Comparison of ENCODE assay signal across 8 cellular contexts in genomic region chr6:43171284-43172126, GRCh38. TPM values are rescaled to one million over a fixed set of nuclear protein-coding genes. Genes with fewer than 3 reads are reported as not detected.
DNase-seq lines count a peak whose midpoint lies in the region; ATAC-seq and TF ChIP-seq lines count a peak whose summit lies in the region.

No MANE protein-coding gene starts in this region.

- peaks cover 42% of the 10 kb centered on the region for H3K36me3 ChIP-seq in DOHH2 (ENCODE audit: control insufficient read depth, low read length)
- H3K36me3 ChIP-seq in prostate gland, result peaks cover 0 to 8% of the 10 kb centered on the region in 2 donors

- DNase-seq in activated T-cell treated with anti-CD3 and anti-CD28 coated beads, Interleukin-2, amount 50 U/mL, for 24 hours, result peak; percentile 71
- DNase-seq in fibroblast of the aortic adventitia (ENCODE audit: low read depth) (no peak), prostate gland (ENCODE audit: low spot score) (no peak), NCI-H774 (lab: John Stamatoyannopoulos, UW) (no peak), OCI-M1 (lab: John Stamatoyannopoulos, UW) (no peak)

- peak overlapping the region; percentile 46 for H3K27ac ChIP-seq in DOHH2 (ENCODE audit: low read depth, low read length)
- H3K27ac ChIP-seq in prostate gland, result peak overlapping the region; percentile 99 to 100

- peaks cover 32% of the 10 kb centered on the region for H3K4me1 ChIP-seq in DOHH2 (ENCODE audit: control insufficient read depth, low read length)
- H3K4me1 ChIP-seq in prostate gland (replicated peaks), result peaks cover 11% of the 10 kb centered on the region

- H4K20me1 ChIP-seq in DOHH2 (ENCODE audit: control insufficient read depth, insufficient read depth, low read depth, low read length), result peaks cover 28% of the 10 kb centered on the region

- no peak for TF ChIP-seq POLR2A in prostate gland (IDR thresholded peaks at IDR 0.05)

- H3K27me3 ChIP-seq in DOHH2 (ENCODE audit: control insufficient read depth, low read length), result no peaks in the 10 kb centered on the region
- H3K27me3 ChIP-seq in prostate gland (replicated peaks; ENCODE audit: insufficient read depth), result no peaks in the 10 kb centered on the region

- ATAC-seq in GM19463 (IDR thresholded peaks at IDR 0.05; ENCODE audit: unreplicated experiment) (peak; percentile 27), HG03565 (IDR thresholded peaks at IDR 0.05; ENCODE audit: unreplicated experiment) (peak; percentile 26)

- no peaks in the 10 kb centered on the region for H3K9me3 ChIP-seq in DOHH2 (ENCODE audit: control insufficient read depth, insufficient read depth, low read length)
- H3K9me3 ChIP-seq in prostate gland, result no peaks in the 10 kb centered on the region

- TF ChIP-seq CTCF in DOHH2 (IDR thresholded peaks at IDR 0.05; ENCODE audit: low read depth, low read length, poor library complexity, severe bottlenecking) (peak; percentile 40), fibroblast of the aortic adventitia (IDR thresholded peaks at IDR 0.05; ENCODE audit: insufficient read depth, low read length) (peak; percentile 49), prostate gland (IDR thresholded peaks at IDR 0.05) (peak; percentile 40 to 89 (median 60))

- H3K27me3 Mint-ChIP-seq in activated T-cell treated with anti-CD3 and anti-CD28 coated beads, Interleukin-2, amount 50 U/mL, for 24 hours, result no peaks in the 10 kb centered on the region

- WGBS in prostate gland, result under 1% methylated on average over 44 of the region's 116 CpGs

- peak overlapping the region; percentile 85 for H3K4me3 ChIP-seq in DOHH2 (ENCODE audit: low read length)
- H3K4me3 ChIP-seq in fibroblast of the aortic adventitia (ENCODE audit: low read depth, low read length), result peak overlapping the region; percentile 97
- H3K4me3 ChIP-seq in prostate gland, result peak overlapping the region; percentile 96 to 98

- peaks cover 48% of the 10 kb centered on the region for H3K4me1 Mint-ChIP-seq in activated T-cell treated with anti-CD3 and anti-CD28 coated beads, Interleukin-2, amount 50 U/mL, for 24 hours (ENCODE audit: low read depth)

- peaks cover 42% of the 10 kb centered on the region for H3K36me3 Mint-ChIP-seq in activated T-cell treated with anti-CD3 and anti-CD28 coated beads, Interleukin-2, amount 50 U/mL, for 24 hours (ENCODE audit: low read depth)

- peak overlapping the region; percentile 93 for H3K27ac Mint-ChIP-seq in activated T-cell treated with anti-CD3 and anti-CD28 coated beads, Interleukin-2, amount 50 U/mL, for 24 hours

- no peaks in the 10 kb centered on the region for H3K9me3 Mint-ChIP-seq in activated T-cell treated with anti-CD3 and anti-CD28 coated beads, Interleukin-2, amount 50 U/mL, for 24 hours

- peaks cover 14% of the 10 kb centered on the region for H3F3A ChIP-seq in DOHH2 (ENCODE audit: control insufficient read depth, insufficient read depth)

- peak overlapping the region; percentile 74 for H3K4me2 ChIP-seq in DOHH2 (ENCODE audit: low read length)

- no peaks in the 10 kb centered on the region for H3K9me2 ChIP-seq in DOHH2 (replicated peaks; ENCODE audit: control insufficient read depth, low read length)

- H3K4me3 Mint-ChIP-seq in activated T-cell treated with anti-CD3 and anti-CD28 coated beads, Interleukin-2, amount 50 U/mL, for 24 hours, result peak overlapping the region; percentile 90

- intact Hi-C loops in prostate gland (cut with DNase I), result loop anchor here (5.0 kb wide), 1 partner anchor 159 kb away; the partner anchor contains the start of genes KLHDC3 and MEA1

- H3K79me2 ChIP-seq in DOHH2 (ENCODE audit: control insufficient read depth, low read length), result peaks cover 48% of the 10 kb centered on the region

RNA-seq across cellular contexts. Expression of gene SRF, which starts 0.4 kb away (rescaled TPM):
- total RNA-seq in fibroblast of the aortic adventitia (ENCODE audit: low replicate concordance) (17.5 and 17.9 TPM in 2 replicates), prostate gland (10 to 100 TPM; 40.5 to 56.3 TPM)

RNA-seq across cellular contexts. Expression of gene CUL9, which starts 10.5 kb away (rescaled TPM):
- 22.8 and 28.7 TPM in 2 replicates for total RNA-seq in fibroblast of the aortic adventitia (ENCODE audit: low replicate concordance)
- total RNA-seq in prostate gland, result 10 to 100 TPM; 22.9 to 87.0 TPM

RNA-seq across cellular contexts. Expression of gene DNPH1, which starts 57.8 kb away (rescaled TPM):
- total RNA-seq in fibroblast of the aortic adventitia (ENCODE audit: low replicate concordance) (46.2 and 65.2 TPM in 2 replicates), prostate gland (100 to 1,000 TPM in 1 of 2 donors, 10 to 100 TPM in 1; 40.3 to 138 TPM)
